In the genomic region with DNA sequence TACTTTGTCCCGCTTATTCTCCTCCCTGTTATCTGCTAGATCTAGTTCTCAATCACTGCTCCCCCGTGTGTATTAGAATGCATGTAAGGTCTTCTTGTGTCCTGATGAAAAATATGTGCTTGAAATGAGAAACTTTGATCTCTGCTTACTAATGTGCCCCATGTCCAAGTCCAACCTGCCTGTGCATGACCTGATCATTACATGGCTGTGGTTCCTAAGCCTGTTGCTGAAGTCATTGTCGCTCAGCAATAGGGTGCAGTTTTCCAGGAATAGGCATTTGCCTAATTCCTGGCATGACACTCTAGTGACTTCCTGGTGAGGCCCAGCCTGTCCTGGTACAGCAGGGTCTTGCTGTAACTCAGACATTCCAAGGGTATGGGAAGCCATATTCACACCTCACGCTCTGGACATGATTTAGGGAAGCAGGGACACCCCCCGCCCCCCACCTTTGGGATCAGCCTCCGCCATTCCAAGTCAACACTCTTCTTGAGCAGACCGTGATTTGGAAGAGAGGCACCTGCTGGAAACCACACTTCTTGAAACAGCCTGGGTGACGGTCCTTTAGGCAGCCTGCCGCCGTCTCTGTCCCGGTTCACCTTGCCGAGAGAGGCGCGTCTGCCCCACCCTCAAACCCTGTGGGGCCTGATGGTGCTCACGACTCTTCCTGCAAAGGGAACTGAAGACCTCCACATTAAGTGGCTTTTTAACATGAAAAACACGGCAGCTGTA, we compare ENCODE assay signal across 21 cellular contexts.
A peak's percentile ranks its signal among the peaks of the same experiment; 100 is the strongest.
DNase-seq lines count a peak whose midpoint lies in the region; ATAC-seq and TF ChIP-seq lines count a peak whose summit lies in the region.
"Had no signal": no experiment of that assay in that cellular context is flagged by ENCODE, and none has a peak within 500 bp of the region (broad histone marks: within the 10 kb centered on the region; RNA-seq: fewer than 3 reads in every experiment).

No MANE protein-coding gene starts in this region.

- no peak overlapping the region for H3K4me3 Mint-ChIP-seq in activated T-helper 17 cell treated with anti-CD3 and anti-CD28 coated beads, Interleukin-2, amount 50 U/mL, for 72 hours
- H3K4me3 Mint-ChIP-seq: CD4-positive, alpha-beta memory T cell; natural killer cell had no signal

- no peaks in the 10 kb centered on the region for H3K27me3 ChIP-seq in A673 (replicated peaks; ENCODE audit: insufficient read depth, low read depth, low read length, poor library complexity)
- H3K27me3 ChIP-seq in H7 (ENCODE audit: control insufficient read depth, insufficient read depth, low read length): no peaks in the 10 kb centered on the region
- H3K27me3 ChIP-seq in lower lobe of right lung (ENCODE audit: low read depth): no peaks in the 10 kb centered on the region
- H3K27me3 ChIP-seq: heart left ventricle, tibial artery had no signal

- intact Hi-C loops in A673 (cut with micrococcal nuclease; ENCODE audit: unreplicated experiment) (loop anchor here (5.0 kb wide), 1 partner anchor 154 kb away; no protein-coding TSS in a partner anchor), lower lobe of right lung (cut with DNase I) (no loop called here)

- no peaks in the 10 kb centered on the region for H3K9me3 Mint-ChIP-seq in activated T-helper 17 cell treated with anti-CD3 and anti-CD28 coated beads, Interleukin-2, amount 50 U/mL, for 72 hours
- H3K9me3 Mint-ChIP-seq: CD4-positive, alpha-beta memory T cell; natural killer cell had no signal

- CTCF ChIA-PET in A673 (lab: Charles Lee): interaction anchor here (0.6 kb wide), 1 partner anchor 96 kb away, joined by 3 read pairs; no protein-coding TSS in a partner anchor

- no peak for TF ChIP-seq CTCF in A673 (conservative IDR thresholded peaks at IDR 0.05; ENCODE audit: low read depth, low read length)
- TF ChIP-seq CTCF in lower lobe of right lung (IDR thresholded peaks at IDR 0.05): no peak

- DNase-seq in A673 (ENCODE audit: low spot score) (no peak), H7 (peak; percentile 32), lower lobe of right lung (peak; percentile 21), mucosa of gallbladder (ENCODE audit: low spot score) (no peak)
- no peak for DNase-seq in activated CD8-positive, alpha-beta memory T cell treated with anti-CD3 and anti-CD28 coated beads, Interleukin-2, amount 50 U/mL, for 4 hours
- DNase-seq: activated CD4-positive, alpha-beta T cell treated with anti-CD3 and anti-CD28 coated beads for 4 hours; activated CD8-positive, alpha-beta memory T cell treated with anti-CD3 and anti-CD28 coated beads, Interleukin-2, amount 50 U/mL, for 48 hours; CD4-positive, alpha-beta memory T cell; DND-41; heart left ventricle; mesendoderm; natural killer cell; NCI-H1105; NCI-H2171; NCI-H748 treated with DMSO at 0.1 percent for 48 hours; stimulated activated CD4-positive, alpha-beta T cell treated with anti-CD3 and anti-CD28 coated beads, Interleukin-1b, Interleukin-23, amount 100 ng/mL, for 48 hours; stimulated activated naive CD8-positive, alpha-beta T cell treated with anti-CD3 and anti-CD28 coated beads, Interleukin-15, Interleukin-2, amounts not matched to agents 100 U/mL and 50 U/mL, for 24 hours had no signal

- H3K4me3 ChIP-seq in A673 (ENCODE audit: low read depth, low read length, poor library complexity, severe bottlenecking) (no peak overlapping the region), H7 (ENCODE audit: insufficient read depth, low read depth, low read length) (no peak overlapping the region), lower lobe of right lung (no peak overlapping the region)
- H3K4me3 ChIP-seq: heart left ventricle, tibial artery had no signal

- peaks cover 64% of the 10 kb centered on the region for H3K36me3 ChIP-seq in A673 (ENCODE audit: insufficient read depth, low read length, poor library complexity, severe bottlenecking)
- H3K36me3 ChIP-seq in H7 (replicated peaks; ENCODE audit: control insufficient read depth, insufficient read depth, low read length): peaks cover 15% of the 10 kb centered on the region
- H3K36me3 ChIP-seq in lower lobe of right lung: peaks cover 97% of the 10 kb centered on the region

- POLR2A ChIA-PET in A673 (lab: Charles Lee; ENCODE audit: low non-redundant PET): no interaction called here

- peaks cover 100% of the 10 kb centered on the region for H3K36me3 Mint-ChIP-seq in activated T-helper 17 cell treated with anti-CD3 and anti-CD28 coated beads, Interleukin-2, amount 50 U/mL, for 72 hours (ENCODE audit: low read depth)

- H3K27me3 Mint-ChIP-seq in activated T-helper 17 cell treated with anti-CD3 and anti-CD28 coated beads, Interleukin-2, amount 50 U/mL, for 72 hours: no peaks in the 10 kb centered on the region
- H3K27me3 Mint-ChIP-seq: CD4-positive, alpha-beta memory T cell had no signal

- ATAC-seq in activated T-helper 17 cell treated with anti-CD3 and anti-CD28 coated beads, Interleukin-2, amount 50 U/mL, for 72 hours (replicated peaks): no peak
- no peak for ATAC-seq in lower lobe of right lung
- no peak for ATAC-seq in GM21528 (IDR thresholded peaks at IDR 0.05; ENCODE audit: low FRiP score, unreplicated experiment)
- no peak for ATAC-seq in HG03354 (IDR thresholded peaks at IDR 0.05; ENCODE audit: poor library complexity, severe bottlenecking, unreplicated experiment)
- ATAC-seq: heart left ventricle; natural killer cell; stimulated activated naive CD8-positive, alpha-beta T cell treated with anti-CD3 and anti-CD28 coated beads, Interleukin-15, Interleukin-2, amounts not matched to agents 100 U/mL and 50 U/mL, for 24 hours had no signal

- H3K4me1 ChIP-seq in A673 (ENCODE audit: insufficient read depth, low read length, poor library complexity, severe bottlenecking) (no peaks in the 10 kb centered on the region), lower lobe of right lung (no peaks in the 10 kb centered on the region)

- TSS peak; percentile 24 for BruUV-seq in A673 (replicated peaks; lab: Mats Ljungman, UMichigan)

- H3K9me3 ChIP-seq in A673 (ENCODE audit: low read depth, low read length, poor library complexity, severe bottlenecking) (no peaks in the 10 kb centered on the region), lower lobe of right lung (no peaks in the 10 kb centered on the region)
- H3K9me3 ChIP-seq: heart left ventricle, tibial artery had no signal

- peak overlapping the region; percentile 1 for H3K27ac Mint-ChIP-seq in activated T-helper 17 cell treated with anti-CD3 and anti-CD28 coated beads, Interleukin-2, amount 50 U/mL, for 72 hours

- H3K27ac ChIP-seq in A673 (ENCODE audit: low read depth, low read length, poor library complexity, severe bottlenecking) (no peak overlapping the region), lower lobe of right lung (no peak overlapping the region)
- H3K27ac ChIP-seq: heart left ventricle, tibial artery had no signal

- H3K4me1 Mint-ChIP-seq in activated T-helper 17 cell treated with anti-CD3 and anti-CD28 coated beads, Interleukin-2, amount 50 U/mL, for 72 hours: peaks cover 5% of the 10 kb centered on the region

Comparison
In these comparisons a context has a peak if more than half of its experiments do, and no peak if none do; other contexts are left out.
1. DNase-seq: peak in H7 (single experiment) and lower lobe of right lung (single experiment); none in A673 (single experiment), mucosa of gallbladder (single experiment) and activated CD8-positive, alpha-beta memory T cell treated with anti-CD3 and anti-CD28 coated beads, Interleukin-2, amount 50 U/mL, for 4 hours (single experiment).